Comparison of ENCODE assay signal across 8 cellular contexts in the genomic region with DNA sequence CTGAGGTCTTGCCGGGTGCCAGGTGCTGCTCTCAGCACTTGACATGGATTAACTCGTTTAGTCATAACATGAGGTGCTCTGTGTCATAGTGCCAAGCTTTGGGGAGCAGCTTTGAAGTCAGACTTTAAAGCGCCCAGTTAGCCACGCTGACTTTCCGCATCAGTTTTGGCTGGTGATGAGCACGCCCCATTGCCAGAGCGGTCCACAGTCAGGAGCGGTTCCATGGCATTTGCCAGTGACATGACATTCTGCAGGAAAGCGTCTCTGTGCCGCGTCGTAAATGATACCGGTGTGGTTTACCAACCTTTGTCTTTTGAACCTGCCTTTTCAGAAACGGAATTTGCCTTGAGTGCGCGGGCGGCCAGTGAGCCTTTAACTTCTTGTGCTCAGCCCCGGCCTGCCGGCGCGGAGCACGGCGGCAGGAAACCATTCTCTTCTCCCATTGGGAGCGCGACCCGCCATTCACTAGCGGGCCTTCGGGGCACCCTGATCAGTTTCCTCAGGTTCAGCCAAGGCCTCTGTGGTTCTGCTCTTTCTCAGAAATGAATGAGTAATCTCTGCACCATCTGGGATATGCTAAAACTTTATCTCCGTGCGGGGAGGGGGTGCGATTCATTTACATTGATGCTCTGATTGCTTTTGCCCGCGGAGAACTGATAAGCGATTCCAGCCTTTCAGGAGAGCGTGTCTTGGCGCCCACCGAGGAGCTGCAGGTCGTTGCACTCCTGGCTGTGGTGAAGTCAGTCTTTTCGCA. TPM values are rescaled to one million over a fixed set of nuclear protein-coding genes. Genes with fewer than 3 reads are reported as not detected.
DNase-seq lines count a peak whose midpoint lies in the region; ATAC-seq and TF ChIP-seq lines count a peak whose summit lies in the region.

No MANE protein-coding gene starts in this region.

- peak; percentile 66 for ATAC-seq in GM21737 (IDR thresholded peaks at IDR 0.05; ENCODE audit: unreplicated experiment)

- H3K79me2 ChIP-seq in mammary epithelial cell (ENCODE audit: insufficient read depth, low read length): no peaks in the 10 kb centered on the region

- dilution Hi-C loops in mammary epithelial cell (cut with HindIII; ENCODE audit: low sequenced_read_pairs): no loop called here

- no peaks in the 10 kb centered on the region for H3K27me3 ChIP-seq in mammary epithelial cell (ENCODE audit: insufficient read depth, low read length)

- peaks cover 20% of the 10 kb centered on the region for H3K4me1 ChIP-seq in mammary epithelial cell (ENCODE audit: insufficient read depth, low read length)

- in situ Hi-C loops in mammary epithelial cell (cut with MboI; ENCODE audit: low sequenced_read_pairs in 2 of 2): loop anchor here in 1 of 2 donors (25.0 kb wide), 1 partner anchor 534 kb away; no protein-coding TSS in a partner anchor

- peak overlapping the region; percentile 36 for H3K27ac ChIP-seq in mammary epithelial cell (ENCODE audit: insufficient read depth, low read depth, low read length)

- peak overlapping the region; percentile 84 for H3K4me2 ChIP-seq in mammary epithelial cell (ENCODE audit: insufficient read depth, low read depth, low read length)

- H3K9me3 ChIP-seq in mammary epithelial cell (replicated peaks; ENCODE audit: insufficient read depth, low read length): no peaks in the 10 kb centered on the region

- TF ChIP-seq CTCF in AG10803 (conservative IDR thresholded peaks at IDR 0.05; ENCODE audit: low read length) (no peak), mammary epithelial cell (conservative IDR thresholded peaks at IDR 0.05 in 1 of 2, IDR thresholded peaks at IDR 0.05 in 1 of 2; ENCODE audit: extremely low read depth in 1 of 2, insufficient read depth in 1 of 2, low read depth in 1 of 2, low read length in 2 of 2) (no peak)

- CTCF ChIA-PET in mammary epithelial cell (lab: Charles Lee; ENCODE audit: low non-redundant PET): no interaction called here

- BruUV-seq in mammary epithelial cell (replicated peaks; lab: Mats Ljungman, UMichigan): no TSS peak

- DNase-seq in AG10803 (ENCODE audit: low read depth): peak; percentile 92
- DNase-seq in SW480 (ENCODE audit: low spot score): peak; percentile 70
- DNase-seq in mammary epithelial cell: peak; percentile 86
- DNase-seq in islet precursor cell: peak; percentile 90
- DNase-seq in stimulated activated CD4-positive, alpha-beta T cell treated with anti-CD3 and anti-CD28 coated beads, Interleukin-15, amount 100 ng/mL, for 24 hours: peak; percentile 73
- DNase-seq in COLO829 (ENCODE audit: low spot score): no peak
- no peak for DNase-seq in NCI-H2196 (lab: John Stamatoyannopoulos, UW; ENCODE audit: unreplicated experiment)

- no peaks in the 10 kb centered on the region for H3K36me3 ChIP-seq in mammary epithelial cell (ENCODE audit: insufficient read depth, low read length)

- no peaks in the 10 kb centered on the region for H4K20me1 ChIP-seq in mammary epithelial cell (ENCODE audit: insufficient read depth, low read length)

- 4% methylated on average over 36 of the region's 39 CpGs for WGBS in mammary epithelial cell (ENCODE audit: low coverage, missing lambda C conversion rate)

- intact Hi-C loops in mammary epithelial cell (cut with micrococcal nuclease): no loop called here

- H3K4me3 ChIP-seq in AG10803 (ENCODE audit: low read length) (peak overlapping the region; percentile 53), mammary epithelial cell (replicated peaks in 1 of 3; ENCODE audit: insufficient read depth in 1 of 3, low read depth in 2 of 3, low read length in 3 of 3) (peak overlapping the region; percentile 10 to 24 (median 14))

- peak overlapping the region; percentile 92 for H2AFZ ChIP-seq in mammary epithelial cell (ENCODE audit: low read depth, low read length)

- no peak overlapping the region for H3K9ac ChIP-seq in mammary epithelial cell (ENCODE audit: insufficient read depth, low read length)

RNA-seq across cellular contexts. Expression of gene SLC2A2, which starts 1.7 kb away (rescaled TPM):
- total RNA-seq in mammary epithelial cell: not detected
- polyA plus RNA-seq in mammary epithelial cell: not detected
- polyA minus RNA-seq in mammary epithelial cell: not detected

Comparison
In these comparisons a context has a peak if more than half of its experiments do, and no peak if none do; other contexts are left out.
1. DNase-seq: peak in AG10803 (single experiment), SW480 (single experiment), mammary epithelial cell (single experiment), islet precursor cell (single experiment) and stimulated activated CD4-positive, alpha-beta T cell treated with anti-CD3 and anti-CD28 coated beads, Interleukin-15, amount 100 ng/mL, for 24 hours (single experiment); none in COLO829 (single experiment) and NCI-H2196 (single experiment).